Comparison of ENCODE assay signal across 8 cellular contexts in the genomic region with DNA sequence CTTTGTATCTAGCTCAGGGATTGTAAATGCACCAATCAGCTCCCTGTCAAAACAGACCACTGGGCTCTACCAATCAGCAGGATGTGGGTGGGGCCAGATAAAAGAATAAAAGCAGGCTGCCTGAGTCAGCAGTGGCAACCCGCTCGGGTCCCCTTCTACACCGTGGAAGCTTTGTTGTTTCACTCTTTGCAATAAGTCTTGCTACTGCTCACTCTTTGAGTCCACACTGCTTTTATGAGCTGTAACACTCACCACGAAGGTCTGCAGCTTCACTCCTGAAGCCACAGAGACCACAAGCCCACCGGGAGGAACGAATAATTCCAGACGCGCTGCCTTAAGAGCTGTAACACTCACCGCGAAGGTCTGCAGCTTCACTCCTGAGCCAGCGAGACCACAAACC.
DNase-seq lines count a peak whose midpoint lies in the region; ATAC-seq, FAIRE-seq and TF ChIP-seq lines count a peak whose summit lies in the region.
"Not testable (repeated sequence)": the region's sequence is repeated elsewhere in the genome, so short reads cannot be mapped to it uniquely, and the experiment has no call there.

No MANE protein-coding gene starts in this region.

- not testable (repeated sequence) for H4K20me1 ChIP-seq in K562 (replicated peaks; ENCODE audit: control insufficient read depth, insufficient read depth, low read length)

- H3K4me3 ChIP-seq in Jurkat, Clone E6-1 (ENCODE audit: low read length); K562: not testable (repeated sequence)

- POLR2A ChIA-PET in CD4-positive, alpha-beta T cell (lab: Charles Lee), result interaction anchor here (1.5 kb wide), 1 partner anchor 68 kb away, joined by 4 read pairs; no protein-coding TSS in a partner anchor
- POLR2A ChIA-PET in K562 (lab: Yijun Ruan, JAX), result interaction anchor here (0.6 kb wide), 1 partner anchor 1174 kb away, joined by 3 read pairs; no protein-coding TSS in a partner anchor

- not testable (repeated sequence) for H3K9ac ChIP-seq in K562 (ENCODE audit: insufficient read depth in 1 of 2, low read depth in 2 of 2, low read length in 2 of 2)

- WGBS in K562 (ENCODE audit: insufficient coverage, low coverage, missing lambda C conversion rate), result 3% methylated on average over 11 of the region's 11 CpGs

- not testable (repeated sequence) for H3K27me3 ChIP-seq in CD4-positive, alpha-beta T cell (ENCODE audit: control insufficient read depth, insufficient read depth, low read length); K562 (ENCODE audit: control insufficient read depth in 2 of 2, insufficient read depth in 2 of 2, low read length in 2 of 2)

- not testable (repeated sequence) for H3K79me2 ChIP-seq in K562 (ENCODE audit: control insufficient read depth, insufficient read depth, low read length)

- peak overlapping the region; percentile 61 for H3K4me3 Mint-ChIP-seq in CD4-positive, alpha-beta T cell
- peak overlapping the region; percentile 38 for H3K4me3 Mint-ChIP-seq in activated T-cell treated with anti-CD3 and anti-CD28 coated beads, Interleukin-2, amount 50 U/mL, for 4 hours
- H3K4me3 Mint-ChIP-seq in activated naive CD4-positive, alpha-beta T cell treated with anti-CD3 and anti-CD28 coated beads, Interleukin-2, amount 50 U/mL, for 24 hours, result peak overlapping the region; percentile 62
- peak overlapping the region; percentile 24 to 70 for H3K4me3 Mint-ChIP-seq in stimulated activated naive CD8-positive, alpha-beta T cell treated with anti-CD3 and anti-CD28 coated beads, Interleukin-15, amount 100 ng/mL, for 72 hours

- not testable (repeated sequence) for TF ChIP-seq EP300 in K562 (IDR thresholded peaks at IDR 0.05; ENCODE audit: low read length)

- not testable (repeated sequence) for H3K4me1 ChIP-seq in K562 (replicated peaks in 1 of 2; ENCODE audit: control insufficient read depth in 2 of 2, insufficient read depth in 2 of 2, low read length in 2 of 2)

- H3K36me3 ChIP-seq in K562 (ENCODE audit: control insufficient read depth, insufficient read depth, low read length), result not testable (repeated sequence)

- not testable (repeated sequence) for FAIRE-seq in K562 (lab: Jason Lieb, UNC)

- DNase-seq in CD4-positive, alpha-beta T cell; activated T-cell treated with anti-CD3 and anti-CD28 coated beads, Interleukin-2, amount 50 U/mL, for 4 hours; K562 (ENCODE audit: extremely low read depth in 1 of 4, low spot score in 3 of 4): not testable (repeated sequence)
- peak; percentile 47 for DNase-seq in Jurkat, Clone E6-1 (ENCODE audit: low read depth, low spot score)
- peak; percentile 40 for DNase-seq in activated CD4-positive, alpha-beta T cell treated with anti-CD3 and anti-CD28 coated beads for 48 hours
- peak; percentile 20 for DNase-seq in stimulated activated CD4-positive, alpha-beta T cell treated with anti-CD3 and anti-CD28 coated beads, Interleukin-15, amount 100 ng/mL, for 24 hours
- DNase-seq in stimulated activated naive CD8-positive, alpha-beta T cell treated with anti-CD3 and anti-CD28 coated beads, Interleukin-15, amount 100 ng/mL, for 72 hours, result peak; percentile 12 to 33

- not testable (repeated sequence) for H3K4me2 ChIP-seq in K562 (ENCODE audit: insufficient read depth, low read length)

- TF ChIP-seq CTCF in CD4-positive, alpha-beta T cell (IDR thresholded peaks at IDR 0.05); K562 (IDR thresholded peaks at IDR 0.05 in 2 of 3, conservative IDR thresholded peaks at IDR 0.05 in 1 of 3; ENCODE audit: insufficient read depth in 2 of 3, low read depth in 1 of 3, low read length in 3 of 3): not testable (repeated sequence)

- not testable (repeated sequence) for H3K9me3 ChIP-seq in CD4-positive, alpha-beta T cell (ENCODE audit: control insufficient read depth, low read length); K562 (replicated peaks; ENCODE audit: control insufficient read depth, insufficient read depth, low read depth, low read length)

- CTCF ChIA-PET in CD4-positive, alpha-beta T cell (lab: Charles Lee); K562 (lab: Yijun Ruan, JAX; ENCODE audit: low intra/inter-chr PET ratio): not testable (repeated sequence)

- not testable (repeated sequence) for H3K27ac Mint-ChIP-seq in CD4-positive, alpha-beta T cell; stimulated activated naive CD8-positive, alpha-beta T cell treated with anti-CD3 and anti-CD28 coated beads, Interleukin-15, amount 100 ng/mL, for 72 hours
- peak overlapping the region; percentile 65 for H3K27ac Mint-ChIP-seq in activated naive CD4-positive, alpha-beta T cell treated with anti-CD3 and anti-CD28 coated beads, Interleukin-2, amount 50 U/mL, for 24 hours

- not testable (repeated sequence) for H3K27ac ChIP-seq in CD4-positive, alpha-beta T cell (ENCODE audit: low read depth, low read length); K562 (ENCODE audit: extremely low read depth, low read depth, low read length)

- H3K4me1 Mint-ChIP-seq in CD4-positive, alpha-beta T cell (ENCODE audit: low read depth), result peaks cover 18% of the 10 kb centered on the region
- H3K4me1 Mint-ChIP-seq in activated T-cell treated with anti-CD3 and anti-CD28 coated beads, Interleukin-2, amount 50 U/mL, for 4 hours (ENCODE audit: low read depth), result peaks cover 11% of the 10 kb centered on the region
- peaks cover 25% of the 10 kb centered on the region for H3K4me1 Mint-ChIP-seq in activated naive CD4-positive, alpha-beta T cell treated with anti-CD3 and anti-CD28 coated beads, Interleukin-2, amount 50 U/mL, for 24 hours
- H3K4me1 Mint-ChIP-seq in stimulated activated naive CD8-positive, alpha-beta T cell treated with anti-CD3 and anti-CD28 coated beads, Interleukin-15, amount 100 ng/mL, for 72 hours, result peaks cover 19% of the 10 kb centered on the region

- H3K27me3 Mint-ChIP-seq in CD4-positive, alpha-beta T cell; activated T-cell treated with anti-CD3 and anti-CD28 coated beads, Interleukin-2, amount 50 U/mL, for 4 hours (ENCODE audit: low read depth); activated naive CD4-positive, alpha-beta T cell treated with anti-CD3 and anti-CD28 coated beads, Interleukin-2, amount 50 U/mL, for 24 hours; stimulated activated naive CD8-positive, alpha-beta T cell treated with anti-CD3 and anti-CD28 coated beads, Interleukin-15, amount 100 ng/mL, for 72 hours: not testable (repeated sequence)

- BruUV-seq in K562 (replicated peaks; lab: Mats Ljungman, UMichigan), result not testable (repeated sequence)

- not testable (repeated sequence) for TF ChIP-seq RAD21 in K562 (CRISPR knock-in tag; conservative IDR thresholded peaks at IDR 0.05 in 1 of 2, IDR thresholded peaks at IDR 0.05 in 1 of 2)

- H3K9me1 ChIP-seq in K562 (ENCODE audit: control insufficient read depth, insufficient read depth, low read length), result not testable (repeated sequence)

- not testable (repeated sequence) for H3K36me3 Mint-ChIP-seq in CD4-positive, alpha-beta T cell (ENCODE audit: low read depth); activated T-cell treated with anti-CD3 and anti-CD28 coated beads, Interleukin-2, amount 50 U/mL, for 4 hours (ENCODE audit: insufficient read depth); activated naive CD4-positive, alpha-beta T cell treated with anti-CD3 and anti-CD28 coated beads, Interleukin-2, amount 50 U/mL, for 24 hours

- in situ Hi-C loops in K562 (cut with MboI), result not testable (repeated sequence)

- not testable (repeated sequence) for TF ChIP-seq POLR2A in K562 (conservative IDR thresholded peaks at IDR 0.05)

- H2AFZ ChIP-seq in K562 (ENCODE audit: low read depth, low read length), result peak overlapping the region; percentile 65

- intact Hi-C loops in CD4-positive, alpha-beta T cell (cut with DNase I, micrococcal nuclease); K562 (cut with micrococcal nuclease): not testable (repeated sequence)

- not testable (repeated sequence) for H3K9me3 Mint-ChIP-seq in CD4-positive, alpha-beta T cell; activated T-cell treated with anti-CD3 and anti-CD28 coated beads, Interleukin-2, amount 50 U/mL, for 4 hours; activated naive CD4-positive, alpha-beta T cell treated with anti-CD3 and anti-CD28 coated beads, Interleukin-2, amount 50 U/mL, for 24 hours; stimulated activated naive CD8-positive, alpha-beta T cell treated with anti-CD3 and anti-CD28 coated beads, Interleukin-15, amount 100 ng/mL, for 72 hours

- not testable (repeated sequence) for ATAC-seq in CD4-positive, alpha-beta T cell (ENCODE audit: poor library complexity); activated T-cell treated with anti-CD3 and anti-CD28 coated beads, Interleukin-2, amount 50 U/mL, for 4 hours; K562; stimulated activated naive CD8-positive, alpha-beta T cell treated with anti-CD3 and anti-CD28 coated beads, Interleukin-15, amount 100 ng/mL, for 72 hours

TF ChIP-seq in K562, 482 proteins besides CTCF, POLR2A, EP300 and RAD21:
- peak; percentile 43 for TF ChIP-seq NFYB (IDR thresholded peaks at IDR 0.05; ENCODE audit: extremely low read depth, insufficient read length)
- TF ChIP-seq SREBF1 (IDR thresholded peaks at IDR 0.05; ENCODE audit: borderline replicate concordance, low read depth, low read length), result 0 out of 2 replicates have a peak, but pooled peaks have one; percentile 50
